In the genomic region with DNA sequence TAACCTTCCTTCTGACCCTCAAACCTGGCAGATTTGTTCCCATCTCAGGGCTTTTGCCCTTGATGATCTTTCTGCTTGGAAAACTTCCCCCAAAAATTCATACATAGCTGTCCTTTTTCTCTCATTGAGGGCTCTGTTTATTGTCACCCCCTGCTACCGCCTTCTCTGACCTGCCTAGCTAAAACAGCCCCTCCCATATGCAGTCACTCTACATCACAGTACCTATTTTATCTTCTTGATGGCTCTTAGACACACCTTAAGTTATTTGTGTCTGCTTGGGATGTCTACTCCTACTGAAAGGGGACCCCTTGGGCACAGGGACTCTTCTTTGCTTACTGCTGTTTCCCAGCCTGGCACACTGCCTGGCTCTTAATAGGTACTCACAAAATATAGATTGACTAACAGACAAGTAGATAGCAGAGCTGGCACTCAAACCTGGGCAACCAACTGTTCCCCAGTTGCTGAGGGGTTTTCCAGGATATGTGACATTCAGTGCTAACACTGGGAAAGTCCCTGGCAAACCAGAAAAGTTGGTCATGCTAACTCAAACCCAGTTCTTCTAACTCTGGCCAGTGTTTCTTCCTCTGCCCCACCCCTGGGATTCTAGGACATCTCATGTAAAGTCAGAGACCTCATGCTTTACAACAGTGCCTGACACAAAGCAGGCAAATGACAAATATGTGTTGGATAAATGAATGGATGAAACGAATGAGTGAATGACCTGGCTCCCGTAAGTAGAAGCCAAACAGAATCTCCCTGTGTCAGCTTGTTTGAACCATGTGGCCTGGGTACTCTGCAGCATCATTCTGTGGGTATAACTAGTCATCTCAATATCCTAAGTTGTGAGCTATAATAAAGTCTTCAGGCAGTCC, we compare ENCODE assay signal across 10 cellular contexts. TPM values are rescaled to one million over a fixed set of nuclear protein-coding genes. Genes with fewer than 3 reads are reported as not detected.
DNase-seq lines count a peak whose midpoint lies in the region; ATAC-seq and FAIRE-seq lines count a peak whose summit lies in the region.
"Had no signal": no experiment of that assay in that cellular context is flagged by ENCODE, and none has a peak within 500 bp of the region (broad histone marks: within the 10 kb centered on the region; RNA-seq: fewer than 3 reads in every experiment).

No MANE protein-coding gene starts in this region.

- peak; percentile 46 for ATAC-seq in activated naive CD8-positive, alpha-beta T cell treated with anti-CD3 and anti-CD28 coated beads, Interleukin-2, amount 50 U/mL, for 24 hours
- ATAC-seq in HG02678 (IDR thresholded peaks at IDR 0.05; ENCODE audit: unreplicated experiment) (peak; percentile 86), T-helper 17 cell (no peak)
- ATAC-seq in stimulated activated naive B cell treated with anti-CD40 and anti-IgM and Interleukin-4, amounts not matched to agents 10 μg/mL and 1 μg/mL and 100 μg/mL, for 72 hours (replicated peaks): peak; percentile 63 to 90

- no peaks in the 10 kb centered on the region for H3K36me3 Mint-ChIP-seq in activated naive CD8-positive, alpha-beta T cell treated with anti-CD3 and anti-CD28 coated beads, Interleukin-2, amount 50 U/mL, for 24 hours (ENCODE audit: low read depth)
- no peaks in the 10 kb centered on the region for H3K36me3 Mint-ChIP-seq in activated naive CD8-positive, alpha-beta T cell treated with anti-CD3 and anti-CD28 coated beads for 36 hours
- no peaks in the 10 kb centered on the region for H3K36me3 Mint-ChIP-seq in stimulated activated naive B cell treated with anti-CD40 and anti-IgM and Interleukin-4, amounts not matched to agents 10 μg/mL and 1 μg/mL and 100 μg/mL, for 72 hours
- no peaks in the 10 kb centered on the region for H3K36me3 Mint-ChIP-seq in T-helper 17 cell (ENCODE audit: low read depth)

- H3K4me3 Mint-ChIP-seq in activated naive CD8-positive, alpha-beta T cell treated with anti-CD3 and anti-CD28 coated beads, Interleukin-2, amount 50 U/mL, for 24 hours: no peak overlapping the region
- no peak overlapping the region for H3K4me3 Mint-ChIP-seq in activated naive CD8-positive, alpha-beta T cell treated with anti-CD3 and anti-CD28 coated beads for 36 hours
- H3K4me3 Mint-ChIP-seq in stimulated activated naive B cell treated with anti-CD40 and anti-IgM and Interleukin-4, amounts not matched to agents 10 μg/mL and 1 μg/mL and 100 μg/mL, for 72 hours: no peak overlapping the region
- H3K4me3 Mint-ChIP-seq in T-helper 17 cell: no peak overlapping the region

- no peaks in the 10 kb centered on the region for H3K9me3 Mint-ChIP-seq in activated naive CD8-positive, alpha-beta T cell treated with anti-CD3 and anti-CD28 coated beads, Interleukin-2, amount 50 U/mL, for 24 hours
- no peaks in the 10 kb centered on the region for H3K9me3 Mint-ChIP-seq in activated naive CD8-positive, alpha-beta T cell treated with anti-CD3 and anti-CD28 coated beads for 36 hours
- peaks cover 0 to 5% of the 10 kb centered on the region in 2 donors for H3K9me3 Mint-ChIP-seq in stimulated activated naive B cell treated with anti-CD40 and anti-IgM and Interleukin-4, amounts not matched to agents 10 μg/mL and 1 μg/mL and 100 μg/mL, for 72 hours

- FAIRE-seq in RCC 7860 (lab: Jason Lieb, UNC): peak; percentile 67

- no peak overlapping the region for H3K27ac Mint-ChIP-seq in activated naive CD8-positive, alpha-beta T cell treated with anti-CD3 and anti-CD28 coated beads, Interleukin-2, amount 50 U/mL, for 24 hours
- H3K27ac Mint-ChIP-seq in activated naive CD8-positive, alpha-beta T cell treated with anti-CD3 and anti-CD28 coated beads for 36 hours: no peak overlapping the region
- no peak overlapping the region for H3K27ac Mint-ChIP-seq in stimulated activated naive B cell treated with anti-CD40 and anti-IgM and Interleukin-4, amounts not matched to agents 10 μg/mL and 1 μg/mL and 100 μg/mL, for 72 hours
- H3K27ac Mint-ChIP-seq in T-helper 17 cell: no peak overlapping the region

- H3K4me1 Mint-ChIP-seq in activated naive CD8-positive, alpha-beta T cell treated with anti-CD3 and anti-CD28 coated beads, Interleukin-2, amount 50 U/mL, for 24 hours: peaks cover 3% of the 10 kb centered on the region
- peaks cover 2% of the 10 kb centered on the region for H3K4me1 Mint-ChIP-seq in activated naive CD8-positive, alpha-beta T cell treated with anti-CD3 and anti-CD28 coated beads for 36 hours
- H3K4me1 Mint-ChIP-seq in stimulated activated naive B cell treated with anti-CD40 and anti-IgM and Interleukin-4, amounts not matched to agents 10 μg/mL and 1 μg/mL and 100 μg/mL, for 72 hours: peaks cover 6 to 11% of the 10 kb centered on the region in 2 donors
- H3K4me1 Mint-ChIP-seq in T-helper 17 cell: no peaks in the 10 kb centered on the region

- DNase-seq in activated naive CD8-positive, alpha-beta T cell treated with anti-CD3 and anti-CD28 coated beads, Interleukin-2, amount 50 U/mL, for 24 hours: no peak
- no peak for DNase-seq in activated naive CD8-positive, alpha-beta T cell treated with anti-CD3 and anti-CD28 coated beads for 36 hours
- peak; percentile 78 for DNase-seq in RCC 7860 (ENCODE audit: low spot score)
- DNase-seq in stimulated activated naive B cell treated with anti-CD40 and anti-IgM and Interleukin-4, amounts not matched to agents 10 μg/mL and 1 μg/mL and 100 μg/mL, for 72 hours: peak; percentile 10
- DNase-seq in dermis blood vessel endothelial cell: no peak
- no peak for DNase-seq in EL
- DNase-seq in T-helper 17 cell: no peak
- DNase-seq: activated gamma-delta T cell treated with Interleukin-2 at 50 U/mL for 16 hours had no signal

- H3K27me3 Mint-ChIP-seq in activated naive CD8-positive, alpha-beta T cell treated with anti-CD3 and anti-CD28 coated beads, Interleukin-2, amount 50 U/mL, for 24 hours: peaks cover 26% of the 10 kb centered on the region
- H3K27me3 Mint-ChIP-seq in activated naive CD8-positive, alpha-beta T cell treated with anti-CD3 and anti-CD28 coated beads for 36 hours: peaks cover 53% of the 10 kb centered on the region
- H3K27me3 Mint-ChIP-seq in stimulated activated naive B cell treated with anti-CD40 and anti-IgM and Interleukin-4, amounts not matched to agents 10 μg/mL and 1 μg/mL and 100 μg/mL, for 72 hours: peaks cover 28 to 47% of the 10 kb centered on the region in 2 donors
- peaks cover 66% of the 10 kb centered on the region for H3K27me3 Mint-ChIP-seq in T-helper 17 cell

- H3K9me3 ChIP-seq in T-helper 17 cell (ENCODE audit: control insufficient read depth, low read length, poor library complexity, severe bottlenecking): no peaks in the 10 kb centered on the region
- H3K9me3 ChIP-seq: prostate gland had no signal

RNA-seq across cellular contexts. Expression of gene FJX1, which starts 19.8 kb away (rescaled TPM):
- 1 to 10 TPM; 2.5 to 3.8 TPM for total RNA-seq in activated naive CD8-positive, alpha-beta T cell treated with anti-CD3 and anti-CD28 coated beads for 36 hours
- total RNA-seq in dermis blood vessel endothelial cell (44.5 and 52.1 TPM in 2 replicates), T-helper 17 cell (not detected)

Comparison
In these comparisons a context has a peak if more than half of its experiments do, and no peak if none do; other contexts are left out.
1. DNase-seq: peak in RCC 7860 (single experiment) and stimulated activated naive B cell treated with anti-CD40 and anti-IgM and Interleukin-4, amounts not matched to agents 10 μg/mL and 1 μg/mL and 100 μg/mL, for 72 hours (single experiment); none in activated naive CD8-positive, alpha-beta T cell treated with anti-CD3 and anti-CD28 coated beads, Interleukin-2, amount 50 U/mL, for 24 hours (single experiment), activated naive CD8-positive, alpha-beta T cell treated with anti-CD3 and anti-CD28 coated beads for 36 hours (single experiment), dermis blood vessel endothelial cell (single experiment), EL (single experiment) and T-helper 17 cell (0 of 3).